Comparison of ENCODE assay signal across 8 cellular contexts in genomic region chr17:60886731-60887606, GRCh38.
DNase-seq lines count a peak whose midpoint lies in the region; ATAC-seq and TF ChIP-seq lines count a peak whose summit lies in the region.
"Not testable (repeated sequence)": the region's sequence is repeated elsewhere in the genome, so short reads cannot be mapped to it uniquely, and the experiment has no call there.

No MANE protein-coding gene starts in this region.

- not testable (repeated sequence) for H3K27me3 ChIP-seq in CD4-positive, alpha-beta memory T cell (ENCODE audit: insufficient read depth, low read length); right atrium auricular region

- H3K9me3 Mint-ChIP-seq in CD4-positive, alpha-beta memory T cell; activated T-cell treated with anti-CD3 and anti-CD28 coated beads, Interleukin-2, amount 50 U/mL, for 24 hours; dendritic cell treated with granulocyte-macrophage colony-stimulating factor and Interleukin-4, amounts not matched to agents 40 ng/mL and 50 ng/mL, for 4 days; naive B cell; stimulated activated memory B cell treated with anti-CD40 and anti-IgM and Interleukin-4, amounts not matched to agents 10 μg/mL and 1 μg/mL and 100 μg/mL, for 72 hours: not testable (repeated sequence)

- not testable (repeated sequence) for H3K9me2 ChIP-seq in OCI-LY7 (ENCODE audit: insufficient read depth, low read length)

- H3K36me3 ChIP-seq in CD4-positive, alpha-beta memory T cell (ENCODE audit: insufficient read depth, low read length); OCI-LY7 (ENCODE audit: insufficient read depth, low read length); right atrium auricular region: not testable (repeated sequence)

- not testable (repeated sequence) for H2AFZ ChIP-seq in OCI-LY7 (ENCODE audit: low read length)

- DNase-seq in CD4-positive, alpha-beta memory T cell; OCI-LY7 (ENCODE audit: low spot score); activated T-cell treated with anti-CD3 and anti-CD28 coated beads, Interleukin-2, amount 50 U/mL, for 24 hours; right atrium auricular region (ENCODE audit: low spot score); naive B cell: not testable (repeated sequence)
- DNase-seq in NCI-H1092 treated with DMSO at 0.1 percent for 48 hours (lab: John Stamatoyannopoulos, UW), result peak; percentile 32

- not testable (repeated sequence) for TF ChIP-seq CTCF in OCI-LY7 (conservative IDR thresholded peaks at IDR 0.05; ENCODE audit: low read length); right atrium auricular region (IDR thresholded peaks at IDR 0.05)

- not testable (repeated sequence) for ATAC-seq in naive B cell (ENCODE audit: low read depth in 2 of 2); stimulated activated memory B cell treated with anti-CD40 and anti-IgM and Interleukin-4, amounts not matched to agents 10 μg/mL and 1 μg/mL and 100 μg/mL, for 72 hours

- H3K4me1 ChIP-seq in CD4-positive, alpha-beta memory T cell (ENCODE audit: insufficient read depth, low read length); OCI-LY7 (ENCODE audit: insufficient read depth, low read length, poor library complexity, severe bottlenecking); right atrium auricular region: not testable (repeated sequence)

- not testable (repeated sequence) for H3K4me1 Mint-ChIP-seq in CD4-positive, alpha-beta memory T cell; activated T-cell treated with anti-CD3 and anti-CD28 coated beads, Interleukin-2, amount 50 U/mL, for 24 hours (ENCODE audit: low read depth); dendritic cell treated with granulocyte-macrophage colony-stimulating factor and Interleukin-4, amounts not matched to agents 40 ng/mL and 50 ng/mL, for 4 days (ENCODE audit: low read depth); naive B cell; stimulated activated memory B cell treated with anti-CD40 and anti-IgM and Interleukin-4, amounts not matched to agents 10 μg/mL and 1 μg/mL and 100 μg/mL, for 72 hours

- not testable (repeated sequence) for H4K20me1 ChIP-seq in OCI-LY7 (ENCODE audit: insufficient read depth, low read length)

- H3K9me3 ChIP-seq in CD4-positive, alpha-beta memory T cell (ENCODE audit: control insufficient read depth in 1 of 2, low read length in 2 of 2); OCI-LY7 (ENCODE audit: low read length); right atrium auricular region: not testable (repeated sequence)

- peak overlapping the region in 4 of 7 donors; percentile 29 to 84 (median 51) for H3K27ac Mint-ChIP-seq in CD4-positive, alpha-beta memory T cell
- not testable (repeated sequence) for H3K27ac Mint-ChIP-seq in activated T-cell treated with anti-CD3 and anti-CD28 coated beads, Interleukin-2, amount 50 U/mL, for 24 hours; dendritic cell treated with granulocyte-macrophage colony-stimulating factor and Interleukin-4, amounts not matched to agents 40 ng/mL and 50 ng/mL, for 4 days
- peak overlapping the region in 1 of 6 donors; percentile 33 for H3K27ac Mint-ChIP-seq in naive B cell
- H3K27ac Mint-ChIP-seq in stimulated activated memory B cell treated with anti-CD40 and anti-IgM and Interleukin-4, amounts not matched to agents 10 μg/mL and 1 μg/mL and 100 μg/mL, for 72 hours, result peak overlapping the region; percentile 30

- CTCF ChIA-PET in CD4-positive, alpha-beta memory T cell (lab: Charles Lee; ENCODE audit: partially characterized antibody); OCI-LY7 (lab: Charles Lee; ENCODE audit: unreplicated experiment): not testable (repeated sequence)

- BruUV-seq in OCI-LY7 (replicated peaks; lab: Mats Ljungman, UMichigan), result not testable (repeated sequence)

- H3K4me2 ChIP-seq in OCI-LY7 (ENCODE audit: low read length), result peak overlapping the region; percentile 35; the same call in 1 of the 2 replicates

- not testable (repeated sequence) for H3K4me3 ChIP-seq in CD4-positive, alpha-beta memory T cell (ENCODE audit: low read length in 2 of 2); OCI-LY7 (ENCODE audit: low read depth, low read length, poor library complexity, severe bottlenecking)
- H3K4me3 ChIP-seq in right atrium auricular region, result peak overlapping the region; percentile 12 to 24

- peaks cover 3 to 12% of the 10 kb centered on the region in 2 donors for H3K36me3 Mint-ChIP-seq in CD4-positive, alpha-beta memory T cell
- not testable (repeated sequence) for H3K36me3 Mint-ChIP-seq in activated T-cell treated with anti-CD3 and anti-CD28 coated beads, Interleukin-2, amount 50 U/mL, for 24 hours (ENCODE audit: low read depth); dendritic cell treated with granulocyte-macrophage colony-stimulating factor and Interleukin-4, amounts not matched to agents 40 ng/mL and 50 ng/mL, for 4 days (ENCODE audit: low read depth); naive B cell; stimulated activated memory B cell treated with anti-CD40 and anti-IgM and Interleukin-4, amounts not matched to agents 10 μg/mL and 1 μg/mL and 100 μg/mL, for 72 hours

- POLR2A ChIA-PET in CD4-positive, alpha-beta memory T cell (lab: Charles Lee; ENCODE audit: partially characterized antibody); OCI-LY7 (lab: Charles Lee): not testable (repeated sequence)

- peak overlapping the region in 7 of 8 donors; percentile 35 to 81 (median 76) for H3K4me3 Mint-ChIP-seq in CD4-positive, alpha-beta memory T cell
- H3K4me3 Mint-ChIP-seq in activated T-cell treated with anti-CD3 and anti-CD28 coated beads, Interleukin-2, amount 50 U/mL, for 24 hours, result peak overlapping the region; percentile 50
- H3K4me3 Mint-ChIP-seq in dendritic cell treated with granulocyte-macrophage colony-stimulating factor and Interleukin-4, amounts not matched to agents 40 ng/mL and 50 ng/mL, for 4 days, result peak overlapping the region; percentile 60
- peak overlapping the region in 6 of 8 donors; percentile 40 to 71 (median 58) for H3K4me3 Mint-ChIP-seq in naive B cell
- peak overlapping the region; percentile 77 for H3K4me3 Mint-ChIP-seq in stimulated activated memory B cell treated with anti-CD40 and anti-IgM and Interleukin-4, amounts not matched to agents 10 μg/mL and 1 μg/mL and 100 μg/mL, for 72 hours

- intact Hi-C loops in CD4-positive, alpha-beta memory T cell (cut with micrococcal nuclease); OCI-LY7 (cut with micrococcal nuclease; ENCODE audit: unreplicated experiment); dendritic cell treated with granulocyte-macrophage colony-stimulating factor and Interleukin-4, amounts not matched to agents 40 ng/mL and 50 ng/mL, for 4 days (cut with micrococcal nuclease): not testable (repeated sequence)

- not testable (repeated sequence) for H3K27ac ChIP-seq in CD4-positive, alpha-beta memory T cell (ENCODE audit: low read depth, low read length); OCI-LY7 (ENCODE audit: low read depth, low read length, poor library complexity, severe bottlenecking); right atrium auricular region

- not testable (repeated sequence) for H3K27me3 Mint-ChIP-seq in CD4-positive, alpha-beta memory T cell; activated T-cell treated with anti-CD3 and anti-CD28 coated beads, Interleukin-2, amount 50 U/mL, for 24 hours; dendritic cell treated with granulocyte-macrophage colony-stimulating factor and Interleukin-4, amounts not matched to agents 40 ng/mL and 50 ng/mL, for 4 days; naive B cell; stimulated activated memory B cell treated with anti-CD40 and anti-IgM and Interleukin-4, amounts not matched to agents 10 μg/mL and 1 μg/mL and 100 μg/mL, for 72 hours

- not testable (repeated sequence) for H3K79me2 ChIP-seq in OCI-LY7 (ENCODE audit: insufficient read depth, low read depth, low read length)
